Comparison of ENCODE assay signal across 13 cellular contexts in the genomic region with DNA sequence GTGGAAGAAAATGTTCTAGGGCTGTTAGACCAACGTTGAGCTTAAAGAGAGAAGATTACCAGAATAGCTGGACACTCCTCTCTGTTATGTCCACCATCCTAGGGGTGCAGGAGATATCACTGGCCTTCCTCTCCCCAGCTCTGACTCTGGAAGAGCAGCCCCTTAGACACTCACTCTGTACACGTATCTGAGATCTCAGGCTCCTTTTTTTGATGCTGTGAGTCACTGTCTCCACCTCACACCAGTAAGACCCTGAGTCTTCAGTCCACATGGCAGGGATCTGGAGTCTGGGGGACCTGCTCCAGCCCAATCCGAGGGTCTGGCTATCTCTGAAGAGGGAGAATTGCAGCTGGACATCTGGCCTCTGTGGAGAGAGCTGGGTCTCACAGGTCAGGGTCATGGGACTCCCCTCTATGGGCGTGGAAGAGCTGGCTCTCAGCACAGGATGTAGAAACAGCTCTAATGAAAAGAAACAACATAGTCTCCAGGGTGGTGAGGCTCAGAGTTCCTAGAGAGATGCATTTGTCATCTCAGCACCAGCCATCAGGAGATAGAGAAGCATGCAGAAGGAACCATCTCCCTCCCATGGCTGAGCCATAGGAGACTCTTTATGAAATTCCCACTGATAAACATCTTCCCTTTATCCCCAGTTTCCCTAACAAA. TPM values are rescaled to one million over a fixed set of nuclear protein-coding genes. Genes with fewer than 3 reads are reported as not detected.
"Had no signal": no experiment of that assay in that cellular context is flagged by ENCODE, and none has a peak within 500 bp of the region (broad histone marks: within the 10 kb centered on the region; RNA-seq: fewer than 3 reads in every experiment).

No MANE protein-coding gene starts in this region.

- H3K4me1 ChIP-seq: ascending aorta, foreskin keratinocyte, psoas muscle, right lobe of liver had no signal

- H3K9me3 ChIP-seq: ascending aorta, psoas muscle, right lobe of liver, thoracic aorta had no signal

- H3K4me3 ChIP-seq: ascending aorta, psoas muscle, right lobe of liver, thoracic aorta had no signal

- H3K27ac Mint-ChIP-seq: stimulated activated naive CD8-positive, alpha-beta T cell treated with anti-CD3 and anti-CD28 coated beads, Interleukin-15, Interleukin-2, amounts not matched to agents 100 ng/mL and 50 ng/mL, for 24 hours had no signal

- ATAC-seq: foreskin keratinocyte, psoas muscle, right lobe of liver had no signal

- H3K27ac ChIP-seq: ascending aorta, foreskin keratinocyte, psoas muscle, right lobe of liver, thoracic aorta, VCaP had no signal

- H3K9me3 Mint-ChIP-seq: activated T-cell treated with anti-CD3 and anti-CD28 coated beads, Interleukin-2, amount 50 U/mL, for 4 hours; stimulated activated naive CD8-positive, alpha-beta T cell treated with anti-CD3 and anti-CD28 coated beads, Interleukin-15, Interleukin-2, amounts not matched to agents 100 ng/mL and 50 ng/mL, for 24 hours had no signal

- H3K27me3 ChIP-seq: ascending aorta, foreskin keratinocyte, right lobe of liver had no signal

- H3K4me3 Mint-ChIP-seq: activated T-cell treated with anti-CD3 and anti-CD28 coated beads, Interleukin-2, amount 50 U/mL, for 4 hours; stimulated activated naive CD8-positive, alpha-beta T cell treated with anti-CD3 and anti-CD28 coated beads, Interleukin-15, Interleukin-2, amounts not matched to agents 100 ng/mL and 50 ng/mL, for 24 hours had no signal

- H3K36me3 ChIP-seq: ascending aorta, right lobe of liver, thoracic aorta had no signal

- DNase-seq: activated CD4-positive, alpha-beta T cell treated with anti-CD3 and anti-CD28 coated beads for 48 hours; activated T-cell treated with anti-CD3 and anti-CD28 coated beads, Interleukin-2, amount 50 U/mL, for 4 hours; foreskin keratinocyte; head of caudate nucleus; psoas muscle; right lobe of liver; stimulated activated CD4-positive, alpha-beta T cell treated with anti-CD3 and anti-CD28 coated beads, Interleukin-2, amount 100 ng/mL, for 24 hours; T-helper 9 cell had no signal

RNA-seq across cellular contexts. Expression of a gene that starts 3.5 kb away (rescaled TPM):
- polyA plus RNA-seq: foreskin keratinocyte, neural cell had no signal
